Comparison of ENCODE assay signal across 1 cellular context in the genomic region with DNA sequence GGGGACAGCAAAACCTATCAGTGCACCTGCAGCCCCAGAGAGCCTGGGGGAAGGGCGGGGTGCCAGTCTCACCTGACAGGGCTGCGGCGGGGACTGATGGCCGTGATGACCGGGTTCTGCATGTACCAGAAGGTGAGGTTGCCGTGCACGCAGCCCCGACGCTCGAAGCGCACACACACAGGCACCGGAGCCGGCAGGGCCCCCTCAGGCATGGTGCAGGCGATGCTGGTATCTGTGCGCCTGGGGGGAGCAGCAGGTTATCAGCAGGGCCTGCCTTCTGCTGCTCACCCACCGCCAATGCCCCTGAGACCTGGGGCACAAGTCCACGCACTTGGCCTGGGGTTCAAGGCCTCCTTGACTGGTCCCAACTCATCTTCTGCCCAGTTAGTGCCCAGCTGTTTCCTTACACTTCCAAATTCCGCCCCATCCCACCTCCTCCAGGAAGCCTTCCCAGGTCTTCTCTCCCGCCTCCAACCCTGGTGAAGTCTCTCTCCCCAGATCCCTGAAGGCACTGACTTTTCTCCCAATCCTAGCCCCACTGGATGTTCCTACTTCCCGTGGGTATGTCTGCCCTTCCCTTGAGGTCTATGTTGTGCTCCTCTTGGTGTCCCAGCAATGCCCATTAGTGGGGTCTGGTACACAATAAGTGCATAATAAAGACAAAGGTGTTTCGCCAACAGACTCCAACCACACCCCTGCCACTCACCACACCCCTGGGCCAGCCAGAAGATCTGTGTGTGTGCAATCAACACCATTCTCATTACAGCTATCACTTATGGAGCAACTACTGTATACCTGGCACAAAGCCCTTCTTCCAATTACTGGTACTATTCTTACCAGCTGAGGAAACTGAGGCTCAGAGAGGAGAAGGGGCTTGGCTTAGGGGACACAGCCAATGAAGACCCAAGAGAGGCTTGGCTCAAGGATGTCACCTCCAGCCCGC.
TF ChIP-seq lines count a peak whose summit lies in the region.

No MANE protein-coding gene starts in this region.

TF ChIP-seq in endothelial cell of umbilical vein, 7 proteins besides CTCF, POLR2A, EP300 and RAD21:
- TF ChIP-seq POLR2AphosphoS5 (IDR thresholded peaks at IDR 0.05; ENCODE audit: insufficient read depth, low read depth, low read length) (peak; percentile 31), MYC (IDR thresholded peaks at IDR 0.05; ENCODE audit: low read depth, low read length) (no peak)
